18 cellular contexts compared by ENCODE assay signal in the genomic region with DNA sequence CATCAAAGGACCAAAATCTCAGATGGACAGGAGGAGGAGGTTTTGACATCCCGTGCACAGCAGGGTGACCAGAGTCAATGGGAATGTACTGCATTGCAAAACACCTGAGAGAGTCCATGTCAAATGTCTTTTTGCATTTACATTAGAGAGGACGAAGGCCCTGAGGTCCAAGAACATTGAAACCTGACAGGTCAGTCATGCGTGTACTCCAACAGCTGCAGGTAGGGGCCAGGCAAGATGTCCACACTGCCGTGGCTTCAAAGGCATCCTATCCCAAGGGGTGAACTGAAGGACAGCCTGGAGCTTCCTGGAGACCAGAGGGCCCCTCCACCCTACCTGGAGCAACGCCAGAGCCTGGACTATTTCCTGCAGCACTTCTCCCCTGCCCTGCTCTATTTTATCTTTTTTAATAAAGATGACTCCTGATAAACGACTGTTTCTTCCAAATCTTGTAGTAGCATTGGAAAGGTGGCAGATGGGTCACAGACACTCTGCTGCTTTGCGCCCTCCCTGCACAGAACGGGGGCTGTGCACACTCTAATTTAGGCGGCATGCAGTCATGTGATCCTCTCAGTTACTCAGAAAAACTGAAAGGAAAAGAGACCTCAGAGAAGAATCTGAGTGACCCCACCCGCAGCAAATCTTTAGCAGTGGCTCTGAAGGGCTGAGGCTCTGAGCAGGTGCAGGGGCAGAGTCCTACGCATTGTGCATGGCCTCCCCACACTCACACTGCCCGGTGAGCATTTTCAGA.
A peak's percentile ranks its signal among the peaks of the same experiment; 100 is the strongest.
DNase-seq lines count a peak whose midpoint lies in the region; ATAC-seq and TF ChIP-seq lines count a peak whose summit lies in the region.
"Had no signal": no experiment of that assay in that cellular context is flagged by ENCODE, and none has a peak within 500 bp of the region (broad histone marks: within the 10 kb centered on the region; RNA-seq: fewer than 3 reads in every experiment).

No MANE protein-coding gene starts in this region.

- H4K91ac ChIP-seq in neuronal stem cell (ENCODE audit: low read depth, low read length, poor library complexity) = no peak overlapping the region

- H2BK5ac ChIP-seq in neuronal stem cell (ENCODE audit: low read length) = no peak overlapping the region

- no peaks in the 10 kb centered on the region for H3K79me2 ChIP-seq in DND-41 (ENCODE audit: insufficient read depth, low read length)

- H3K27me3 ChIP-seq in DND-41 (ENCODE audit: insufficient read depth, low read length, poor library complexity) (no peaks in the 10 kb centered on the region), neuronal stem cell (ENCODE audit: control insufficient read depth in 3 of 3, insufficient read depth in 3 of 3, low read depth in 1 of 3, low read length in 3 of 3) (peaks cover 0 to 6% (median 0%) of the 10 kb centered on the region in 3 experiments)

- peak overlapping the region; percentile 13 for H2AK5ac ChIP-seq in neuronal stem cell (ENCODE audit: low read depth, low read length)

- no peak overlapping the region for H2BK12ac ChIP-seq in neuronal stem cell (ENCODE audit: low read length)

- no peak overlapping the region for H3K27ac ChIP-seq in DND-41 (ENCODE audit: low read length)
- H3K27ac ChIP-seq in neuronal stem cell (replicated peaks; ENCODE audit: low read length) = no peak overlapping the region
- H3K27ac ChIP-seq: gastroesophageal sphincter, neutrophil had no signal

- H2BK15ac ChIP-seq in neuronal stem cell (ENCODE audit: low read length) = no peak overlapping the region

- ATAC-seq in DND-41 (ENCODE audit: insufficient read depth, low read depth) (peak; percentile 67), HG02870 (IDR thresholded peaks at IDR 0.05; ENCODE audit: unreplicated experiment) (no peak)
- ATAC-seq: esophagus mucosa, gastroesophageal sphincter, GM12878, left lobe of liver had no signal

- H3K18ac ChIP-seq in neuronal stem cell (ENCODE audit: low read length) = no peak overlapping the region

- no peak overlapping the region for H2AFZ ChIP-seq in DND-41 (ENCODE audit: low read depth, low read length)
- H2AFZ ChIP-seq in neuronal stem cell (ENCODE audit: low read length) = peak overlapping the region; percentile 63

- no peak overlapping the region for H3K9ac ChIP-seq in DND-41 (ENCODE audit: low read depth, low read length)
- peak overlapping the region; percentile 50 for H3K9ac ChIP-seq in neuronal stem cell (ENCODE audit: low read depth, low read length, poor library complexity)

- DNase-seq in DND-41 (peak; percentile 16), NCI-H1694 treated with DMSO at 0.1 percent for 48 hours (lab: John Stamatoyannopoulos, UW) (peak; percentile 26), cerebellar cortex (ENCODE audit: low spot score) (peak; percentile 41), neuronal stem cell (ENCODE audit: low spot score) (no peak), D341Med (ENCODE audit: low spot score) (no peak), EL (no peak)
- DNase-seq: activated CD4-positive, CD25-positive, alpha-beta regulatory T cell treated with anti-CD3 and anti-CD28 coated beads, Interleukin-2, amount 50 U/mL, for 72 hours; AML-193; effector CD4-positive, alpha-beta T cell; Karpas-422; NCI-H1105 treated with DMSO at 0.1 percent for 48 hours; stimulated activated CD4-positive, alpha-beta T cell treated with anti-CD3 and anti-CD28 coated beads, Interleukin-15, amount 100 ng/mL, for 24 hours had no signal

- H3K36me3 ChIP-seq in DND-41 (ENCODE audit: insufficient read depth, low read length) (no peaks in the 10 kb centered on the region), neuronal stem cell (replicated peaks in 1 of 2; ENCODE audit: control insufficient read depth in 2 of 2, insufficient read depth in 2 of 2, low read length in 2 of 2) (no peaks in the 10 kb centered on the region)
- H3K36me3 ChIP-seq: gastroesophageal sphincter, neutrophil had no signal

- no peak overlapping the region for H3K4ac ChIP-seq in neuronal stem cell (ENCODE audit: low read length)

- H3K9me3 ChIP-seq in DND-41 (ENCODE audit: insufficient read depth, low read length, severe bottlenecking) (no peaks in the 10 kb centered on the region), neuronal stem cell (replicated peaks in 1 of 2; ENCODE audit: control insufficient read depth in 2 of 2, insufficient read depth in 1 of 2, low read depth in 1 of 2, low read length in 2 of 2) (no peaks in the 10 kb centered on the region)
- H3K9me3 ChIP-seq: gastroesophageal sphincter, neutrophil had no signal

- no peak overlapping the region for H3K23ac ChIP-seq in neuronal stem cell (ENCODE audit: low read depth, low read length, poor library complexity)

- no CpG with 5 or more reads among the region's 12 CpGs for WGBS in neuronal stem cell (ENCODE audit: extremely low coverage in 2 of 2, insufficient read length in 2 of 2, insufficient replicate concordance in 1 of 2), 2 donors

- H3K4me3 ChIP-seq in DND-41 (ENCODE audit: low read depth in 1 of 2, low read length in 2 of 2) (no peak overlapping the region), neuronal stem cell (ENCODE audit: low read length in 2 of 2) (no peak overlapping the region)
- H3K4me3 ChIP-seq: gastroesophageal sphincter, GM12878 had no signal

- no peak overlapping the region for H4K8ac ChIP-seq in neuronal stem cell (ENCODE audit: low read depth, low read length)

- no peak for TF ChIP-seq CTCF in DND-41 (IDR thresholded peaks at IDR 0.05; ENCODE audit: borderline replicate concordance, extremely low read depth, low read length, poor library complexity, severe bottlenecking)

- H4K20me1 ChIP-seq in DND-41 (ENCODE audit: insufficient read depth, low read length) = no peaks in the 10 kb centered on the region

- peaks cover 9% of the 10 kb centered on the region for H3K4me1 ChIP-seq in DND-41 (ENCODE audit: insufficient read depth, low read length)
- peaks cover 5 to 10% of the 10 kb centered on the region in 2 donors for H3K4me1 ChIP-seq in neuronal stem cell (ENCODE audit: control insufficient read depth in 2 of 2, insufficient read depth in 1 of 2, low read depth in 1 of 2, low read length in 2 of 2)

- H3K79me1 ChIP-seq in neuronal stem cell (ENCODE audit: low read depth, low read length) = no peaks in the 10 kb centered on the region

- H3K14ac ChIP-seq in neuronal stem cell (ENCODE audit: low read length) = no peak overlapping the region

- H3K4me2 ChIP-seq in DND-41 (ENCODE audit: insufficient read depth, low read length) (no peak overlapping the region), neuronal stem cell (ENCODE audit: insufficient read depth, low read length, poor library complexity, severe bottlenecking) (no peak overlapping the region)

- peak overlapping the region; percentile 24 for H2BK120ac ChIP-seq in neuronal stem cell (ENCODE audit: low read depth, low read length)

Comparison
In these comparisons a context has a peak if more than half of its experiments do, and no peak if none do; other contexts are left out.
1. DNase-seq: peak in DND-41 (single experiment), NCI-H1694 treated with DMSO at 0.1 percent for 48 hours (single experiment) and cerebellar cortex (single experiment); none in neuronal stem cell (single experiment), D341Med (single experiment) and EL (single experiment).